30 cellular contexts compared by ENCODE assay signal in the genomic region with DNA sequence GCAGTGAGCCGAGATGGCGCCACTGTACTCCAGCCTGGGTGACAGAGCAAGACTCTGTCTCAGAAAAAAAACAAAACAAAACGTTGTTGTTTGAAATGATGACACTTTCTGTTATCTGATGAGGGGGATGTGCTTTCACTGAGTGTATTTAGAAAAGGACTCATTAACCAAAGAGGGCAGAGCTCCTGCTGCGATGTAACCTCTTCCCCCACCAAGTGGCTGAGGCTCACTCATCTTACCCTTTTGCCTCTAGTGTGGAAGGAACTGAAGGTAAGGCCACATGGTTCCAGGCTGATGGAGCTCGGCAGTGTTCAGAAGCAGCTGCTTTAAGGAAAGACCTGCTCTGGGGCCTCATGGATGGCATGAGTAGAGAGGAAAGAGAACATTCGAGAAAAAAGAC.
"Had no signal": no experiment of that assay in that cellular context is flagged by ENCODE, and none has a peak within 500 bp of the region (broad histone marks: within the 10 kb centered on the region; RNA-seq: fewer than 3 reads in every experiment).

No MANE protein-coding gene starts in this region.

- H3K4me3 Mint-ChIP-seq: activated B cell treated with CpG ODN at 0.5 μM for 24 hours; activated CD4-positive, alpha-beta memory T cell treated with anti-CD3 and anti-CD28 coated beads, Interleukin-2, amount 10 ng/mL, durations not matched to agents 7 days and 5 days; activated CD4-positive, alpha-beta T cell treated with anti-CD3 and anti-CD28 coated beads, Interleukin-2, amount 10 ng/mL, durations not matched to agents 7 days and 5 days; activated naive CD4-positive, alpha-beta T cell treated with anti-CD3 and anti-CD28 coated beads for 36 hours; activated naive CD8-positive, alpha-beta T cell; activated T-cell treated with anti-CD3 and anti-CD28 coated beads, Interleukin-2, amount 50 U/mL, for 24 hours; activated T-cell treated with anti-CD3 and anti-CD28 coated beads, Interleukin-2, amount 50 U/mL, for 72 hours; activated T-helper 17 cell treated with anti-CD3 and anti-CD28 coated beads, Interleukin-2, amount 50 U/mL, for 72 hours; T-helper 17 cell; T-helper 2 cell treated with Interferon-gamma antibody and Interleukin-4, amounts not matched to agents 5 μg/mL and 100 μg/mL, for 36 hours had no signal

- H3K4me1 Mint-ChIP-seq: activated B cell treated with CpG ODN at 0.5 μM for 24 hours, T-helper 17 cell had no signal

- H3K4me1 ChIP-seq: body of pancreas, colonic mucosa, esophagus squamous epithelium, gastroesophageal sphincter, heart right ventricle had no signal

- H3K36me3 ChIP-seq: colonic mucosa, esophagus squamous epithelium, gastroesophageal sphincter, heart right ventricle, WERI-Rb-1 had no signal

- H3K9me3 ChIP-seq: body of pancreas, colonic mucosa, esophagus squamous epithelium had no signal

- H3K27me3 ChIP-seq: body of pancreas, colonic mucosa, esophagus squamous epithelium, gastroesophageal sphincter, hepatocyte had no signal

- H3K27ac Mint-ChIP-seq: activated B cell treated with CpG ODN at 0.5 μM for 24 hours; activated CD4-positive, alpha-beta memory T cell treated with anti-CD3 and anti-CD28 coated beads, Interleukin-2, amount 10 ng/mL, durations not matched to agents 7 days and 5 days; activated CD4-positive, alpha-beta T cell treated with anti-CD3 and anti-CD28 coated beads, Interleukin-2, amount 10 ng/mL, durations not matched to agents 7 days and 5 days; activated naive CD4-positive, alpha-beta T cell treated with anti-CD3 and anti-CD28 coated beads for 36 hours; activated naive CD8-positive, alpha-beta T cell; activated T-cell treated with anti-CD3 and anti-CD28 coated beads, Interleukin-2, amount 50 U/mL, for 24 hours; activated T-cell treated with anti-CD3 and anti-CD28 coated beads, Interleukin-2, amount 50 U/mL, for 72 hours; activated T-helper 17 cell treated with anti-CD3 and anti-CD28 coated beads, Interleukin-2, amount 50 U/mL, for 72 hours; T-helper 17 cell; T-helper 2 cell treated with Interferon-gamma antibody and Interleukin-4, amounts not matched to agents 5 μg/mL and 100 μg/mL, for 36 hours had no signal

- DNase-seq: activated B cell treated with CpG ODN at 0.5 μM for 24 hours; activated CD4-positive, alpha-beta memory T cell treated with anti-CD3 and anti-CD28 coated beads, Interleukin-2, amount 10 ng/mL, durations not matched to agents 7 days and 5 days; activated CD4-positive, alpha-beta T cell treated with anti-CD3 and anti-CD28 coated beads, Interleukin-2, amount 10 ng/mL, durations not matched to agents 7 days and 5 days; activated CD4-positive, alpha-beta T cell treated with anti-CD3 and anti-CD28 coated beads, Interleukin-2, amount 50 U/mL, for 4 hours; activated CD8-positive, alpha-beta memory T cell treated with anti-CD3 and anti-CD28 coated beads, Interleukin-2, amount 50 U/mL, for 48 hours; activated effector memory CD4-positive, alpha-beta T cell treated with anti-CD3 and anti-CD28 coated beads, Interleukin-2, amount 50 U/mL, for 16 hours; activated naive CD4-positive, alpha-beta T cell treated with anti-CD3 and anti-CD28 coated beads for 36 hours; activated T-cell treated with anti-CD3 and anti-CD28 coated beads for 4 hours; activated T-cell treated with anti-CD3 and anti-CD28 coated beads, Interleukin-2, amount 50 U/mL, for 24 hours; activated T-cell treated with anti-CD3 and anti-CD28 coated beads, Interleukin-2, amount 50 U/mL, for 72 hours; amniotic stem cell; anterior cingulate cortex; body of pancreas; caudate nucleus; colonic mucosa; effector CD8-positive, alpha-beta T cell; esophagus squamous epithelium; foreskin melanocyte; heart right ventricle; T-helper 1 cell; T-helper 17 cell; T1000; WERI-Rb-1 had no signal

- H3K4me3 ChIP-seq: body of pancreas, colonic mucosa, esophagus squamous epithelium, gastroesophageal sphincter, heart right ventricle, hepatocyte had no signal

- H3K27ac ChIP-seq: body of pancreas, colonic mucosa, epithelial cell of prostate, esophagus squamous epithelium, gastroesophageal sphincter, heart right ventricle, hepatocyte, WERI-Rb-1 had no signal

- ATAC-seq: activated CD4-positive, CD25-positive, alpha-beta regulatory T cell treated with anti-CD3 and anti-CD28 coated beads, Interleukin-2, amount 50 U/mL, for 24 hours; activated T-cell treated with anti-CD3 and anti-CD28 coated beads, Interleukin-2, amount 50 U/mL, for 72 hours; activated T-helper 17 cell treated with anti-CD3 and anti-CD28 coated beads, Interleukin-2, amount 50 U/mL, for 72 hours; body of pancreas; gastroesophageal sphincter; heart right ventricle; T-helper 17 cell had no signal

- H3K27me3 Mint-ChIP-seq: activated B cell treated with CpG ODN at 0.5 μM for 24 hours; activated CD4-positive, alpha-beta T cell treated with anti-CD3 and anti-CD28 coated beads, Interleukin-2, amount 10 ng/mL, durations not matched to agents 7 days and 5 days; activated naive CD8-positive, alpha-beta T cell; activated T-cell treated with anti-CD3 and anti-CD28 coated beads, Interleukin-2, amount 50 U/mL, for 24 hours; activated T-helper 17 cell treated with anti-CD3 and anti-CD28 coated beads, Interleukin-2, amount 50 U/mL, for 72 hours had no signal
